Comparison of ENCODE assay signal across 2 cellular contexts in the genomic region with DNA sequence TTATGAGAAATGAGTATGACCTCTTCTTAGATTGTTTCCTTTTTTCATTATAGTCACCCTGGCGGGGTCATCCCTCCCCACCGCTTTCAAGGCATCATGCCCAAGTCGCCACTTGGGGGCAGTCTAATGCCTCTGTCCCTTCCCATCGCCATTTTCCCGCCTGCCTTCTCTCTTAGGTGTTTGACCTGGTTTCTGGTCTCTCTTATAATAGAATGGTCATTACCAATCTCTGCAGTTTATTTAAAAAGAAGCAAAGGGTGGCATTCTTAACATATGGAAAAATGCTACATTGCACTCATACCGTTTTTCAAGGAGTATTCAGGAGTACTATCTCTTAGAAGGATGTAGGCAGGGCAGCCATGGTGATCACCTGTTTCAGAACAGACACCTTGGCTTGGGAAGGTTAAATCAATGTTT.
TF ChIP-seq lines count a peak whose summit lies in the region.

No MANE protein-coding gene starts in this region.

TF ChIP-seq in HCT116, 20 proteins besides CTCF, POLR2A, EP300 and RAD21:
- TF ChIP-seq YY1 (IDR thresholded peaks at IDR 0.05; ENCODE audit: extremely low read depth, insufficient replicate concordance, low read depth, low read length) (peak; percentile 85), JUND (IDR thresholded peaks at IDR 0.05) (no peak), TCF7L2 (IDR thresholded peaks at IDR 0.05; ENCODE audit: borderline replicate concordance, extremely low read depth, insufficient read depth, insufficient read length) (no peak), SIN3A (IDR thresholded peaks at IDR 0.05; ENCODE audit: low read depth) (no peak), SP1 (IDR thresholded peaks at IDR 0.05; ENCODE audit: low read depth) (no peak), EZH2phosphoT487 (IDR thresholded peaks at IDR 0.05; ENCODE audit: borderline replicate concordance) (no peak), FOSL1 (IDR thresholded peaks at IDR 0.05; ENCODE audit: low read depth) (no peak), REST (IDR thresholded peaks at IDR 0.05; ENCODE audit: low read depth) (no peak)

TF ChIP-seq in K562, 482 proteins besides CTCF, POLR2A, EP300 and RAD21 (continued from another document and continues in another):
- TF ChIP-seq, protein P1, sequence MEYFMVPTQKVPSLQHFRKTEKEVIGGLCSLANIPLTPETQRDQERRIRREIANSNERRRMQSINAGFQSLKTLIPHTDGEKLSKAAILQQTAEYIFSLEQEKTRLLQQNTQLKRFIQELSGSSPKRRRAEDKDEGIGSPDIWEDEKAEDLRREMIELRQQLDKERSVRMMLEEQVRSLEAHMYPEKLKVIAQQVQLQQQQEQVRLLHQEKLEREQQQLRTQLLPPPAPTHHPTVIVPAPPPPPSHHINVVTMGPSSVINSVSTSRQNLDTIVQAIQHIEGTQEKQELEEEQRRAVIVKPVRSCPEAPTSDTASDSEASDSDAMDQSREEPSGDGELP (CRISPR knock-in tag; IDR thresholded peaks at IDR 0.05; ENCODE audit: borderline replicate concordance), result 0 out of 2 replicates have a peak, but pooled peaks have one; percentile 32
- TF ChIP-seq, protein P2, sequence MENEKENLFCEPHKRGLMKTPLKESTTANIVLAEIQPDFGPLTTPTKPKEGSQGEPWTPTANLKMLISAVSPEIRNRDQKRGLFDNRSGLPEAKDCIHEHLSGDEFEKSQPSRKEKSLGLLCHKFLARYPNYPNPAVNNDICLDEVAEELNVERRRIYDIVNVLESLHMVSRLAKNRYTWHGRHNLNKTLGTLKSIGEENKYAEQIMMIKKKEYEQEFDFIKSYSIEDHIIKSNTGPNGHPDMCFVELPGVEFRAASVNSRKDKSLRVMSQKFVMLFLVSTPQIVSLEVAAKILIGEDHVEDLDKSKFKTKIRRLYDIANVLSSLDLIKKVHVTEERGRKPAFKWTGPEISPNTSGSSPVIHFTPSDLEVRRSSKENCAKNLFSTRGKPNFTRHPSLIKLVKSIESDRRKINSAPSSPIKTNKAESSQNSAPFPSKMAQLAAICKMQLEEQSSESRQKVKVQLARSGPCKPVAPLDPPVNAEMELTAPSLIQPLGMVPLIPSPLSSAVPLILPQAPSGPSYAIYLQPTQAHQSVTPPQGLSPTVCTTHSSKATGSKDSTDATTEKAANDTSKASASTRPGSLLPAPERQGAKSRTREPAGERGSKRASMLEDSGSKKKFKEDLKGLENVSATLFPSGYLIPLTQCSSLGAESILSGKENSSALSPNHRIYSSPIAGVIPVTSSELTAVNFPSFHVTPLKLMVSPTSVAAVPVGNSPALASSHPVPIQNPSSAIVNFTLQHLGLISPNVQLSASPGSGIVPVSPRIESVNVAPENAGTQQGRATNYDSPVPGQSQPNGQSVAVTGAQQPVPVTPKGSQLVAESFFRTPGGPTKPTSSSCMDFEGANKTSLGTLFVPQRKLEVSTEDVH (IDR thresholded peaks at IDR 0.05; ENCODE audit: low read depth, partially characterized antibody), result peak; percentile 45
- TF ChIP-seq HNRNPL (IDR thresholded peaks at IDR 0.05; ENCODE audit: low read depth, low read length) (no peak), ATF3 (IDR thresholded peaks at IDR 0.05) (no peak), ATF3 (CRISPR knock-in tag; conservative IDR thresholded peaks at IDR 0.05) (0 out of 2 replicates have a peak, but pooled peaks have one; percentile 38), TCF3 (CRISPR knock-in tag; IDR thresholded peaks at IDR 0.05) (0 out of 2 replicates have a peak, but pooled peaks have one; percentile 20), ZNF24 (IDR thresholded peaks at IDR 0.05) (peak; percentile 15; the same call in 1 of the 2 replicates), ILF3 (IDR thresholded peaks at IDR 0.05; ENCODE audit: borderline replicate concordance) (no peak), MYNN (IDR thresholded peaks at IDR 0.05) (peak; percentile 48; the same call in 1 of the 2 replicates), MYNN (CRISPR knock-in tag; IDR thresholded peaks at IDR 0.05) (no peak), BRD9 (IDR thresholded peaks at IDR 0.05; ENCODE audit: low read depth, partially characterized antibody) (peak; percentile 82), FOXJ2 (tag; IDR thresholded peaks at IDR 0.05) (no peak), CREM (IDR thresholded peaks at IDR 0.05; ENCODE audit: low read depth) (peak; percentile 33; the same call in 1 of the 2 replicates), EP400 (IDR thresholded peaks at IDR 0.05) (peak; percentile 48), STAG1 (CRISPR knock-in tag; IDR thresholded peaks at IDR 0.05; ENCODE audit: borderline replicate concordance) (peak; percentile 42; the same call in 1 of the 2 replicates), RFX1 (IDR thresholded peaks at IDR 0.05) (no peak), DMBX1 (CRISPR knock-in tag; IDR thresholded peaks at IDR 0.05; ENCODE audit: borderline replicate concordance) (0 out of 2 replicates have a peak, but pooled peaks have one; percentile 26), NBN (IDR thresholded peaks at IDR 0.05; ENCODE audit: low read depth) (peak; percentile 42; the same call in 1 of the 2 replicates), ZNF592 (IDR thresholded peaks at IDR 0.05) (peak; percentile 38; the same call in 1 of the 2 replicates), NR2C2 (CRISPR knock-in tag; IDR thresholded peaks at IDR 0.05) (no peak), NR2C2 (tag; IDR thresholded peaks at IDR 0.05) (peak; percentile 37; the same call in 1 of the 2 replicates), SP1 (CRISPR knock-in tag; IDR thresholded peaks at IDR 0.05) (peak; percentile 54; the same call in 1 of the 2 replicates), ETV5 (CRISPR knock-in tag; IDR thresholded peaks at IDR 0.05; ENCODE audit: low read depth) (0 out of 2 replicates have a peak, but pooled peaks have one; percentile 39), CHD2 (IDR thresholded peaks at IDR 0.05; ENCODE audit: low read depth, low read length) (no peak), SMC3 (conservative IDR thresholded peaks at IDR 0.05; ENCODE audit: insufficient read depth, low read depth, low read length) (peak; percentile 95), CC2D1A (IDR thresholded peaks at IDR 0.05) (peak; percentile 94), CXXC5 (CRISPR knock-in tag; IDR thresholded peaks at IDR 0.05) (peak; percentile 44), TCF7L2 (IDR thresholded peaks at IDR 0.05; ENCODE audit: low read depth, low read length) (0 out of 2 replicates have a peak, but pooled peaks have one; percentile 11), PHF21A (IDR thresholded peaks at IDR 0.05; ENCODE audit: borderline replicate concordance, low read depth) (peak; percentile 68; the same call in 1 of the 2 replicates), NCOR1 (IDR thresholded peaks at IDR 0.05) (peak; percentile 32; the same call in 1 of the 2 replicates), SOX6 (IDR thresholded peaks at IDR 0.05) (0 out of 2 replicates have a peak, but pooled peaks have one; percentile 34), E2F6 (IDR thresholded peaks at IDR 0.05; ENCODE audit: borderline replicate concordance in 1 of 2, extremely low read depth in 1 of 2, insufficient read depth in 1 of 2, insufficient read length in 1 of 2, low read depth in 1 of 2, low read length in 1 of 2, poor library complexity in 1 of 2, severe bottlenecking in 1 of 2) (peak in 1 of 2 experiments; percentile 51), RB1 (IDR thresholded peaks at IDR 0.05; ENCODE audit: low read depth) (peak; percentile 99), CCAR2 (IDR thresholded peaks at IDR 0.05; ENCODE audit: low read depth, low read length) (no peak), BRD4 (IDR thresholded peaks at IDR 0.05) (no peak), THRB (CRISPR knock-in tag; conservative IDR thresholded peaks at IDR 0.05) (peak; percentile 67; the same call in 1 of the 2 replicates)
- TF ChIP-seq, protein P3, sequence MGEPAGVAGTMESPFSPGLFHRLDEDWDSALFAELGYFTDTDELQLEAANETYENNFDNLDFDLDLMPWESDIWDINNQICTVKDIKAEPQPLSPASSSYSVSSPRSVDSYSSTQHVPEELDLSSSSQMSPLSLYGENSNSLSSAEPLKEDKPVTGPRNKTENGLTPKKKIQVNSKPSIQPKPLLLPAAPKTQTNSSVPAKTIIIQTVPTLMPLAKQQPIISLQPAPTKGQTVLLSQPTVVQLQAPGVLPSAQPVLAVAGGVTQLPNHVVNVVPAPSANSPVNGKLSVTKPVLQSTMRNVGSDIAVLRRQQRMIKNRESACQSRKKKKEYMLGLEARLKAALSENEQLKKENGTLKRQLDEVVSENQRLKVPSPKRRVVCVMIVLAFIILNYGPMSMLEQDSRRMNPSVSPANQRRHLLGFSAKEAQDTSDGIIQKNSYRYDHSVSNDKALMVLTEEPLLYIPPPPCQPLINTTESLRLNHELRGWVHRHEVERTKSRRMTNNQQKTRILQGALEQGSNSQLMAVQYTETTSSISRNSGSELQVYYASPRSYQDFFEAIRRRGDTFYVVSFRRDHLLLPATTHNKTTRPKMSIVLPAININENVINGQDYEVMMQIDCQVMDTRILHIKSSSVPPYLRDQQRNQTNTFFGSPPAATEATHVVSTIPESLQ (CRISPR knock-in tag; IDR thresholded peaks at IDR 0.05), result peak; percentile 69; the same call in 1 of the 2 replicates
- TF ChIP-seq, protein P4, sequence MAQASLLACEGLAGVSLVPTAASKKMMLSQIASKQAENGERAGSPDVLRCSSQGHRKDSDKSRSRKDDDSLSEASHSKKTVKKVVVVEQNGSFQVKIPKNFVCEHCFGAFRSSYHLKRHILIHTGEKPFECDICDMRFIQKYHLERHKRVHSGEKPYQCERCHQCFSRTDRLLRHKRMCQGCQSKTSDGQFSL (CRISPR knock-in tag; IDR thresholded peaks at IDR 0.05), result no peak
- TF ChIP-seq, protein P4 (tag; IDR thresholded peaks at IDR 0.05), result peak in 1 of 2 experiments; percentile 58; a peak in 1 of 4 replicates
- TF ChIP-seq, protein P5, sequence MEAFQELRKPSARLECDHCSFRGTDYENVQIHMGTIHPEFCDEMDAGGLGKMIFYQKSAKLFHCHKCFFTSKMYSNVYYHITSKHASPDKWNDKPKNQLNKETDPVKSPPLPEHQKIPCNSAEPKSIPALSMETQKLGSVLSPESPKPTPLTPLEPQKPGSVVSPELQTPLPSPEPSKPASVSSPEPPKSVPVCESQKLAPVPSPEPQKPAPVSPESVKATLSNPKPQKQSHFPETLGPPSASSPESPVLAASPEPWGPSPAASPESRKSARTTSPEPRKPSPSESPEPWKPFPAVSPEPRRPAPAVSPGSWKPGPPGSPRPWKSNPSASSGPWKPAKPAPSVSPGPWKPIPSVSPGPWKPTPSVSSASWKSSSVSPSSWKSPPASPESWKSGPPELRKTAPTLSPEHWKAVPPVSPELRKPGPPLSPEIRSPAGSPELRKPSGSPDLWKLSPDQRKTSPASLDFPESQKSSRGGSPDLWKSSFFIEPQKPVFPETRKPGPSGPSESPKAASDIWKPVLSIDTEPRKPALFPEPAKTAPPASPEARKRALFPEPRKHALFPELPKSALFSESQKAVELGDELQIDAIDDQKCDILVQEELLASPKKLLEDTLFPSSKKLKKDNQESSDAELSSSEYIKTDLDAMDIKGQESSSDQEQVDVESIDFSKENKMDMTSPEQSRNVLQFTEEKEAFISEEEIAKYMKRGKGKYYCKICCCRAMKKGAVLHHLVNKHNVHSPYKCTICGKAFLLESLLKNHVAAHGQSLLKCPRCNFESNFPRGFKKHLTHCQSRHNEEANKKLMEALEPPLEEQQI (IDR thresholded peaks at IDR 0.05), result peak; percentile 87
